Comparison of ENCODE assay signal across 19 cellular contexts in genomic region chr3:189800436-189800835, GRCh38.
DNase-seq lines count a peak whose midpoint lies in the region; ATAC-seq and TF ChIP-seq lines count a peak whose summit lies in the region.
"Had no signal": no experiment of that assay in that cellular context is flagged by ENCODE, and none has a peak within 500 bp of the region (broad histone marks: within the 10 kb centered on the region; RNA-seq: fewer than 3 reads in every experiment).

No MANE protein-coding gene starts in this region.

- H3K9me3 ChIP-seq in trophoblast cell (ENCODE audit: insufficient read depth, low read depth, low read length) (no peaks in the 10 kb centered on the region), suprapubic skin (no peaks in the 10 kb centered on the region)
- H3K9me3 ChIP-seq: BLaER1 had no signal

- TF ChIP-seq POLR2A in suprapubic skin (IDR thresholded peaks at IDR 0.05), result no peak

- no CpG with 5 or more reads among the region's 7 CpGs for WGBS in trophoblast cell (ENCODE audit: extremely low coverage, insufficient coverage, insufficient read length)
- 58% methylated on average over 7 of the region's 7 CpGs for WGBS in suprapubic skin

- peak; percentile 63 for ATAC-seq in esophagus mucosa
- no peak for ATAC-seq in GM21515 (IDR thresholded peaks at IDR 0.05; ENCODE audit: unreplicated experiment)
- ATAC-seq: CD8-positive, alpha-beta T cell had no signal

- no peak overlapping the region for H3K4me3 ChIP-seq in trophoblast cell (ENCODE audit: low read depth, low read length)
- H3K4me3 ChIP-seq in suprapubic skin, result no peak overlapping the region
- H3K4me3 ChIP-seq: BLaER1, GM23248 had no signal

- H3K4me1 ChIP-seq in trophoblast cell (ENCODE audit: control insufficient read depth in 1 of 2, insufficient read depth in 2 of 2, low read length in 2 of 2) (peaks cover 5 to 12% of the 10 kb centered on the region in 2 experiments), suprapubic skin (peaks cover 48% of the 10 kb centered on the region)
- H3K4me1 ChIP-seq: BLaER1 had no signal

- H3K27me3 ChIP-seq in trophoblast cell (ENCODE audit: insufficient read depth, low read length) (no peaks in the 10 kb centered on the region), suprapubic skin (no peaks in the 10 kb centered on the region)
- H3K27me3 ChIP-seq: BLaER1 had no signal

- H4K8ac ChIP-seq in trophoblast cell (ENCODE audit: low read depth, low read length), result no peak overlapping the region

- H3K36me3 ChIP-seq in trophoblast cell (ENCODE audit: control insufficient read depth in 1 of 2, insufficient read depth in 2 of 2, low read length in 2 of 2), result no peaks in the 10 kb centered on the region
- no peaks in the 10 kb centered on the region for H3K36me3 ChIP-seq in suprapubic skin
- H3K36me3 ChIP-seq: BLaER1 had no signal

- H3K4me2 ChIP-seq in trophoblast cell (ENCODE audit: low read length), result no peak overlapping the region
- H3K4me2 ChIP-seq: BLaER1 had no signal

- H4K12ac ChIP-seq in trophoblast cell (ENCODE audit: low read depth, low read length), result no peak overlapping the region

- H3K9ac ChIP-seq in trophoblast cell (ENCODE audit: low read length), result no peak overlapping the region
- H3K9ac ChIP-seq: BLaER1, GM23248 had no signal

- peaks cover 3% of the 10 kb centered on the region for H3K79me1 ChIP-seq in trophoblast cell (ENCODE audit: low read length)

- H2BK5ac ChIP-seq in trophoblast cell (ENCODE audit: low read depth, low read length, poor library complexity), result no peak overlapping the region

- no peak overlapping the region for H3K18ac ChIP-seq in trophoblast cell (ENCODE audit: low read length)

- H3K27ac ChIP-seq in trophoblast cell (ENCODE audit: low read depth, low read length) (no peak overlapping the region), suprapubic skin (peak overlapping the region; percentile 79)
- H3K27ac ChIP-seq: 22Rv1, BLaER1, C4-2B, GM23248 had no signal

- no peak for TF ChIP-seq CTCF in suprapubic skin (IDR thresholded peaks at IDR 0.05)

- no peak overlapping the region for H4K91ac ChIP-seq in trophoblast cell (ENCODE audit: low read depth, low read length)

- no peak overlapping the region for H2BK120ac ChIP-seq in trophoblast cell (ENCODE audit: insufficient read depth, low read length, poor library complexity)

- H3K23ac ChIP-seq in trophoblast cell (ENCODE audit: low read length), result no peak overlapping the region

- no peak overlapping the region for H2AFZ ChIP-seq in trophoblast cell (ENCODE audit: insufficient read depth, low read length, poor library complexity)
- H2AFZ ChIP-seq: GM23248 had no signal

- no peak overlapping the region for H2AK5ac ChIP-seq in trophoblast cell (ENCODE audit: low read length)

- no peak overlapping the region for H2BK12ac ChIP-seq in trophoblast cell (ENCODE audit: low read length)

- no peak overlapping the region for H3K4ac ChIP-seq in trophoblast cell (ENCODE audit: low read depth, low read length)

- no peak for TF ChIP-seq EP300 in suprapubic skin (IDR thresholded peaks at IDR 0.05)

- peak; percentile 42 for DNase-seq in ELF-1 (ENCODE audit: low read depth, low spot score)
- DNase-seq in trophoblast cell, result peak; percentile 62 to 75
- no peak for DNase-seq in suprapubic skin (ENCODE audit: low spot score in 2 of 2)
- DNase-seq in activated effector memory CD4-positive, alpha-beta T cell treated with Interleukin-2 at 50 U/mL for 16 hours, result no peak
- no peak for DNase-seq in NCI-H128 (lab: John Stamatoyannopoulos, UW; ENCODE audit: unreplicated experiment)
- DNase-seq: CD4-positive, CD25-positive, alpha-beta regulatory T cell; CD8-positive, alpha-beta T cell; DMS 273 treated with DMSO at 0.1 percent for 48 hours; DMS79; EL; GF-D8; GM23248; H7; HCEC 1CT had no signal

- H3K14ac ChIP-seq in trophoblast cell (ENCODE audit: low read length), result no peak overlapping the region

- H3K79me2 ChIP-seq in trophoblast cell (ENCODE audit: control insufficient read depth, insufficient read depth, low read length, poor library complexity), result no peaks in the 10 kb centered on the region

Comparison
In these comparisons a context has a peak if more than half of its experiments do, and no peak if none do; other contexts are left out.
1. DNase-seq: peak in ELF-1 (single experiment) and trophoblast cell (2 of 2); none in suprapubic skin (0 of 2), activated effector memory CD4-positive, alpha-beta T cell treated with Interleukin-2 at 50 U/mL for 16 hours (single experiment) and NCI-H128 (single experiment).